Comparison of ENCODE assay signal across 8 cellular contexts in the genomic region with DNA sequence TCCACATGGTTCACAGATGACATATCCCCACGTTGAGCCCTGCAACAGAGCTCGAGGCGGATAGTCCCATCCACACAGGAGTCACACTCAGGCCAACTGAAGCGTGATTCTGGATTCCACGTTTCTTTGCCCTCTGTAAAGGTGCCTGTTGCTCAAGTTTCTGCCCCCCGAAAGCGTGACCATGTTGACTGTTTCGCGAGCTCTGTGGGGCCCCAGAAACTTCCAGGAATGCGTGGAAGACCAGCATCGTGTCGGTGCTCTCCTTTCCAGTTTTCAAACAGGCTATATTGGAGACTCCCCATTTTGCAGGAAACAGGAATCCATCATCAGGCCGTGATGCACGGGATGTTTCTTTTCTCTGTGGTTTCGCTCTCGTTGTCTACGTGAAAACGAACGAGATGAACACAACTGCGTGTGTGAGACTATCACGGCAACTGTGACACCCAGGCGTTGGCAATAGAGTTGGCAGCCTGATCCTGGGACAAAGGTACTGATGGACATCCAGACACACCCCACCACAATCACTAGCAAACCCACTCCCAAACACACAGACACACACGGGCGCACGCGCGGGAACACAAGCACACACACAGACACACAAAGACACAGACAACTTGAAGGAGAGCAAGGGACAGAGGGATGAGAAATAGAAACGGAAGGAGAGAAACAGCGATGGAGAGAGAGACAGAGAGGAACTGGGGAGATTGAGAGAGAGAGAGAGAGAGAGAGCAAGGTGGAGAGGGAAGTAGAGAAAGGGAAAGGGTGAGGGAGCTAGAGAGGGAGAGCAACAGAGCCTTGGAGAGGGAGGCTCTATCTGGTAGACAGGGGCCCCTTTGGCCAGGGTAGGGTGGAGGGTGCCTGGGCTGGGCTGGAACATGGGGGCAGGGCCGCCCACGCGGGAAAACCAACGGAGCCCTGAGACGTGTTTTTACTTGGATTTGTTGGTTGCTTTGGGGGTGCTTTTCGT.
DNase-seq lines count a peak whose midpoint lies in the region; ATAC-seq, FAIRE-seq and TF ChIP-seq lines count a peak whose summit lies in the region.
"Not testable (repeated sequence)": the region's sequence is repeated elsewhere in the genome, so short reads cannot be mapped to it uniquely, and the experiment has no call there.

No MANE protein-coding gene starts in this region.

- H3K9ac ChIP-seq in H1 (replicated peaks in 1 of 4; ENCODE audit: extremely low read depth in 1 of 4, low read depth in 3 of 4, low read length in 3 of 4): not testable (repeated sequence)

- H3K36me3 ChIP-seq in BJ (ENCODE audit: control insufficient read depth, insufficient read depth, low read length); HEK293 (ENCODE audit: control insufficient read depth in 2 of 2, insufficient read depth in 1 of 2, low read length in 2 of 2); H1 (ENCODE audit: control insufficient read depth in 2 of 4, insufficient read depth in 4 of 4, low read length in 3 of 4): not testable (repeated sequence)

- H3K4me3 ChIP-seq in BJ (ENCODE audit: low read depth, low read length) (peak overlapping the region; percentile 73), H1 (ENCODE audit: extremely low read depth in 1 of 4, insufficient read depth in 2 of 4, low read depth in 3 of 4, low read length in 4 of 4) (peak overlapping the region; percentile 26 to 64 (median 30); a peak in 4 of 8 replicates), iPS-18c (ENCODE audit: insufficient read depth, low read depth, low read length) (peak overlapping the region; percentile 40)
- not testable (repeated sequence) for H3K4me3 ChIP-seq in HEK293 (ENCODE audit: low read depth, low read length)

- not testable (repeated sequence) for H3K14ac ChIP-seq in H1 (ENCODE audit: insufficient read length)

- ATAC-seq in natural killer cell treated with Interleukin-12 subunit alpha and Interleukin-12 subunit beta and Interleukin-15 and Interleukin-18, amount 100 ng/mL, for 72 hours: not testable (repeated sequence)

- not testable (repeated sequence) for H3K56ac ChIP-seq in H1 (replicated peaks; ENCODE audit: insufficient read length, low read depth, low read length)

- CTCF ChIA-PET in BJ (lab: Yijun Ruan, JAX): interaction anchor here (1.2 kb wide), 1 partner anchor 1018 kb away, joined by 6 read pairs; no protein-coding TSS in a partner anchor
- CTCF ChIA-PET in HEK293 (lab: Yijun Ruan, JAX): interaction anchor here (1.1 kb wide), 1 partner anchor 1018 kb away, joined by 3 read pairs; no protein-coding TSS in a partner anchor
- CTCF ChIA-PET in H1 (lab: Charles Lee; ENCODE audit: partially characterized antibody): interaction anchor here (0.8 kb wide), 1 partner anchor 1018 kb away, joined by 6 read pairs; no protein-coding TSS in a partner anchor

- 0 out of 2 replicates have a peak overlapping the region, but pooled peaks have one; percentile 16 for H2BK20ac ChIP-seq in H1 (ENCODE audit: low read length)

- 19% methylated on average over 35 of the region's 35 CpGs; no CpG with 5 or more reads in 1 of the 2 experiments for WGBS in H1 (ENCODE audit: extremely low coverage in 1 of 2, insufficient coverage in 1 of 2, insufficient read length in 1 of 2, insufficient replicate concordance in 2 of 2, low coverage in 1 of 2, low lambda C conversion rate in 2 of 2, missing lambda C conversion rate in 1 of 2), 2 experiments

- 0 out of 2 replicates have a peak overlapping the region, but pooled peaks have one; percentile 39 for H2BK12ac ChIP-seq in H1 (ENCODE audit: low read depth, low read length)

- H3K4me3 Mint-ChIP-seq in T-helper 2 cell treated with Interferon-gamma antibody and Interleukin-4, amounts not matched to agents 5 μg/mL and 100 μg/mL, for 36 hours: peak overlapping the region; percentile 67
- peak overlapping the region; percentile 74 for H3K4me3 Mint-ChIP-seq in activated naive CD8-positive, alpha-beta T cell
- H3K4me3 Mint-ChIP-seq in natural killer cell treated with Interleukin-12 subunit alpha and Interleukin-12 subunit beta and Interleukin-15 and Interleukin-18, amount 100 ng/mL, for 72 hours: peak overlapping the region; percentile 70

- H4K20me1 ChIP-seq in H1 (replicated peaks in 1 of 2; ENCODE audit: control insufficient read depth in 1 of 2, insufficient read depth in 2 of 2, low read length in 2 of 2): not testable (repeated sequence)

- not testable (repeated sequence) for H3K27ac ChIP-seq in HEK293 (ENCODE audit: extremely low read depth, low read depth, low read length); H1 (ENCODE audit: low read depth, low read length)

- peaks cover 38% of the 10 kb centered on the region for H3K27me3 Mint-ChIP-seq in T-helper 2 cell treated with Interferon-gamma antibody and Interleukin-4, amounts not matched to agents 5 μg/mL and 100 μg/mL, for 36 hours (ENCODE audit: low read depth)
- H3K27me3 Mint-ChIP-seq in activated naive CD8-positive, alpha-beta T cell: peaks cover 27% of the 10 kb centered on the region
- H3K27me3 Mint-ChIP-seq in natural killer cell treated with Interleukin-12 subunit alpha and Interleukin-12 subunit beta and Interleukin-15 and Interleukin-18, amount 100 ng/mL, for 72 hours: peaks cover 25 to 36% of the 10 kb centered on the region in 2 donors

- not testable (repeated sequence) for DNase-seq in BJ (ENCODE audit: low read depth)
- DNase-seq in T-helper 2 cell treated with Interferon-gamma antibody and Interleukin-4, amounts not matched to agents 5 μg/mL and 100 μg/mL, for 36 hours (ENCODE audit: low spot score): peak; percentile 38
- DNase-seq in H1 (ENCODE audit: low read depth in 1 of 2, low spot score in 2 of 2): peak in 1 of 2 experiments; percentile 95
- peak; percentile 62 for DNase-seq in natural killer cell treated with Interleukin-12 subunit alpha and Interleukin-12 subunit beta and Interleukin-15 and Interleukin-18, amount 100 ng/mL, for 72 hours (ENCODE audit: low spot score)
- DNase-seq in stimulated activated CD8-positive, alpha-beta memory T cell treated with anti-CD3 and anti-CD28 coated beads, Interleukin-4, amount 100 ng/mL, for 48 hours: peak; percentile 62

- H3K27me3 ChIP-seq in BJ (ENCODE audit: control insufficient read depth, insufficient read depth, low read length): not testable (repeated sequence)
- H3K27me3 ChIP-seq in H1 (replicated peaks in 1 of 4; ENCODE audit: control insufficient read depth in 3 of 4, extremely low read depth in 1 of 4, insufficient read depth in 3 of 4, low read length in 3 of 4): peaks cover 35 to 55% (median 45%) of the 10 kb centered on the region in 4 experiments

- H2BK5ac ChIP-seq in H1 (ENCODE audit: low read depth, low read length): not testable (repeated sequence)

- peak overlapping the region; percentile 88 for H2BK15ac ChIP-seq in H1 (ENCODE audit: low read length)

- H2AK5ac ChIP-seq in H1 (ENCODE audit: low read depth, low read length): 0 out of 2 replicates have a peak overlapping the region, but pooled peaks have one; percentile 18

- H3K23me2 ChIP-seq in H1 (ENCODE audit: low read depth, low read length): not testable (repeated sequence)

- not testable (repeated sequence) for H2BK120ac ChIP-seq in H1 (replicated peaks; ENCODE audit: low read depth, low read length)

- TF ChIP-seq CTCF in BJ (IDR thresholded peaks at IDR 0.05; ENCODE audit: insufficient read depth, low read depth, low read length); HEK293 (tag by site-specific recombination; IDR thresholded peaks at IDR 0.05); H1 (IDR thresholded peaks at IDR 0.05; ENCODE audit: control extremely low read depth in 1 of 3, insufficient read depth in 1 of 3, low read depth in 1 of 3, low read length in 3 of 3): not testable (repeated sequence)

- TF ChIP-seq POLR2A in H1 (IDR thresholded peaks at IDR 0.05; ENCODE audit: control extremely low read depth in 1 of 2, low read depth in 2 of 2, low read length in 2 of 2): not testable (repeated sequence)

- POLR2A ChIA-PET in BJ (lab: Charles Lee): interaction anchor here (0.6 kb wide), 1 partner anchor 1017 kb away, joined by 4 read pairs; no protein-coding TSS in a partner anchor
- POLR2A ChIA-PET in HEK293 (lab: Yijun Ruan, JAX): interaction anchor here (1.3 kb wide), 1 partner anchor 1018 kb away, joined by 11 read pairs; no protein-coding TSS in a partner anchor
- POLR2A ChIA-PET in H1 (lab: Charles Lee; ENCODE audit: partially characterized antibody): interaction anchor here (1.7 kb wide), 1 partner anchor 1018 kb away, joined by 12 read pairs; no protein-coding TSS in a partner anchor

- H3K79me2 ChIP-seq in H1 (ENCODE audit: control insufficient read depth in 1 of 2, insufficient read depth in 2 of 2, low read length in 2 of 2): not testable (repeated sequence)

- not testable (repeated sequence) for TF ChIP-seq RAD21 in H1 (IDR thresholded peaks at IDR 0.05 in 1 of 2, conservative IDR thresholded peaks at IDR 0.05 in 1 of 2; ENCODE audit: low read depth in 2 of 2, low read length in 2 of 2)

- not testable (repeated sequence) for H2AFZ ChIP-seq in H1 (ENCODE audit: low read length)

- not testable (repeated sequence) for TF ChIP-seq EP300 in H1 (IDR thresholded peaks at IDR 0.05; ENCODE audit: borderline replicate concordance in 1 of 2, low read depth in 2 of 2, low read length in 2 of 2)

- peak overlapping the region; percentile 60 for H3K18ac ChIP-seq in H1 (ENCODE audit: extremely low read depth, low read length)

- peak overlapping the region; percentile 69 for H3K27ac Mint-ChIP-seq in T-helper 2 cell treated with Interferon-gamma antibody and Interleukin-4, amounts not matched to agents 5 μg/mL and 100 μg/mL, for 36 hours
- H3K27ac Mint-ChIP-seq in activated naive CD8-positive, alpha-beta T cell; natural killer cell treated with Interleukin-12 subunit alpha and Interleukin-12 subunit beta and Interleukin-15 and Interleukin-18, amount 100 ng/mL, for 72 hours: not testable (repeated sequence)

- H3K79me1 ChIP-seq in H1 (ENCODE audit: low read depth, low read length): not testable (repeated sequence)

- H3K4me2 ChIP-seq in H1 (ENCODE audit: insufficient read depth in 1 of 2, low read depth in 2 of 2, low read length in 2 of 2): peak overlapping the region; percentile 74 to 76

- not testable (repeated sequence) for H3K9me3 ChIP-seq in HEK293 (ENCODE audit: control insufficient read depth, insufficient read depth, low read depth, low read length); H1 (ENCODE audit: insufficient read depth in 2 of 2, low read depth in 1 of 2, low read length in 1 of 2); iPS-18c (ENCODE audit: control insufficient read depth, insufficient read depth, low read length)

- not testable (repeated sequence) for FAIRE-seq in H1 (lab: Jason Lieb, UNC)

- H3K36me3 Mint-ChIP-seq in T-helper 2 cell treated with Interferon-gamma antibody and Interleukin-4, amounts not matched to agents 5 μg/mL and 100 μg/mL, for 36 hours (ENCODE audit: low read depth); activated naive CD8-positive, alpha-beta T cell: not testable (repeated sequence)
- peaks cover 19% of the 10 kb centered on the region for H3K36me3 Mint-ChIP-seq in natural killer cell treated with Interleukin-12 subunit alpha and Interleukin-12 subunit beta and Interleukin-15 and Interleukin-18, amount 100 ng/mL, for 72 hours

- H4K5ac ChIP-seq in H1 (ENCODE audit: insufficient read length, low read depth, low read length): not testable (repeated sequence)

- H3K4ac ChIP-seq in H1 (replicated peaks; ENCODE audit: insufficient read length, low read depth, low read length): not testable (repeated sequence)

- H3K23ac ChIP-seq in H1 (ENCODE audit: insufficient read length): not testable (repeated sequence)

- H4K8ac ChIP-seq in H1 (ENCODE audit: extremely low read depth, insufficient read depth, low read length): not testable (repeated sequence)

- not testable (repeated sequence) for H4K91ac ChIP-seq in H1 (replicated peaks; ENCODE audit: insufficient read length, low read length)

- not testable (repeated sequence) for H3K4me1 ChIP-seq in HEK293 (ENCODE audit: control insufficient read depth, insufficient read depth, low read length)
- peaks cover 0 to 16% (median 8%) of the 10 kb centered on the region in 4 experiments; a peak in 6 of 7 replicates for H3K4me1 ChIP-seq in H1 (replicated peaks in 1 of 4; ENCODE audit: control insufficient read depth in 3 of 4, insufficient read depth in 4 of 4, low read length in 3 of 4)

- H3K4me1 Mint-ChIP-seq in T-helper 2 cell treated with Interferon-gamma antibody and Interleukin-4, amounts not matched to agents 5 μg/mL and 100 μg/mL, for 36 hours (ENCODE audit: low read depth): peaks cover 27% of the 10 kb centered on the region
- H3K4me1 Mint-ChIP-seq in activated naive CD8-positive, alpha-beta T cell (ENCODE audit: low read depth): peaks cover 35% of the 10 kb centered on the region
- H3K4me1 Mint-ChIP-seq in natural killer cell treated with Interleukin-12 subunit alpha and Interleukin-12 subunit beta and Interleukin-15 and Interleukin-18, amount 100 ng/mL, for 72 hours (ENCODE audit: low read depth in 2 of 2): peaks cover 28% of the 10 kb centered on the region in 2 donors

- not testable (repeated sequence) for H3K9me3 Mint-ChIP-seq in T-helper 2 cell treated with Interferon-gamma antibody and Interleukin-4, amounts not matched to agents 5 μg/mL and 100 μg/mL, for 36 hours; activated naive CD8-positive, alpha-beta T cell (ENCODE audit: low read depth); natural killer cell treated with Interleukin-12 subunit alpha and Interleukin-12 subunit beta and Interleukin-15 and Interleukin-18, amount 100 ng/mL, for 72 hours
